Comparison of ENCODE assay signal across 14 cellular contexts in genomic region chr9:111891910-111892499, GRCh38. TPM values are rescaled to one million over a fixed set of nuclear protein-coding genes. Genes with fewer than 3 reads are reported as not detected.
A peak's percentile ranks its signal among the peaks of the same experiment; 100 is the strongest.
DNase-seq lines count a peak whose midpoint lies in the region; ATAC-seq and TF ChIP-seq lines count a peak whose summit lies in the region.
"Had no signal": no experiment of that assay in that cellular context is flagged by ENCODE, and none has a peak within 500 bp of the region (broad histone marks: within the 10 kb centered on the region; RNA-seq: fewer than 3 reads in every experiment).

No MANE protein-coding gene starts in this region.

- DNase-seq in CD8-positive, alpha-beta T cell = no peak
- peak; percentile 59 for DNase-seq in HCT116 (ENCODE audit: low read depth, low spot score)
- peak; percentile 75 for DNase-seq in RWPE1 (ENCODE audit: low spot score)
- no peak for DNase-seq in left cardiac atrium
- DNase-seq in NCI-H187 (lab: John Stamatoyannopoulos, UW) = no peak
- DNase-seq in NK-92 (lab: John Stamatoyannopoulos, UW; ENCODE audit: unreplicated experiment) = no peak
- DNase-seq: activated CD4-positive, alpha-beta T cell treated with anti-CD3 and anti-CD28 coated beads for 36 hours; body of pancreas; DMS79; glutamatergic neuron; NCI-H524 treated with DMSO at 0.1 percent for 48 hours had no signal

- RAD21 ChIA-PET in HCT116 (lab: Charles Lee; ENCODE audit: low non-redundant PET in 1 of 2, low total read pairs in 2 of 2, uncharacterized antibody in 2 of 2, unreplicated experiment in 2 of 2) = interaction anchor here (0.7 kb wide), 4 partner anchors 17 to 192 kb away, joined by 3 to 5 read pairs (median 4); no protein-coding TSS in a partner anchor

- H3K27ac ChIP-seq in CD8-positive, alpha-beta T cell (ENCODE audit: low read depth, low read length) = no peak overlapping the region
- peak overlapping the region; percentile 54 for H3K27ac ChIP-seq in HCT116 (ENCODE audit: low read depth, low read length)
- H3K27ac ChIP-seq in RWPE1 = no peak overlapping the region
- H3K27ac ChIP-seq in liver (ENCODE audit: low read depth in 1 of 2, low read length in 2 of 2) = no peak overlapping the region
- H3K27ac ChIP-seq: body of pancreas, neural progenitor cell had no signal

- TF ChIP-seq POLR2A in HCT116 (IDR thresholded peaks at IDR 0.05; ENCODE audit: borderline replicate concordance, extremely low read depth, insufficient read depth, insufficient read length) = no peak

- H3K4me1 Mint-ChIP-seq in CD8-positive, alpha-beta T cell (ENCODE audit: low read depth) = peaks cover 21% of the 10 kb centered on the region

- no peaks in the 10 kb centered on the region for H3K9me2 ChIP-seq in HCT116 (ENCODE audit: insufficient read depth)

- intact Hi-C loops in CD8-positive, alpha-beta T cell (cut with DNase I, micrococcal nuclease) = loop anchor here (10.0 kb wide), 4 partner anchors 257 to 863 kb away; partner anchors contain the start of genes DNAJC25 (in 2 of the 2), SNX30 (in 2 of the 2), ECPAS (in 1 of the 2) and KIAA1958 (in 1 of the 2)
- intact Hi-C loops in HCT116 (cut with micrococcal nuclease) (loop anchor here (5.0 kb wide), 1 partner anchor 295 kb away; the partner anchor contains the start of gene PTGR1), left cardiac atrium (cut with DNase I) (loop anchor here in 1 of 2 donors (10.0 kb wide), 1 partner anchor 173 kb away; no protein-coding TSS in a partner anchor)

- CTCF ChIA-PET in CD8-positive, alpha-beta T cell (lab: Charles Lee) = interaction anchor here (0.6 to 2.6 kb wide), 5 partner anchors 12 to 183 kb away, joined by 3 to 7 read pairs (median 4); no protein-coding TSS in a partner anchor
- CTCF ChIA-PET in HCT116 (lab: Charles Lee) (no interaction called here), RWPE1 (lab: Yijun Ruan, JAX) (interaction anchor here (0.6 to 1.3 kb wide), 2 partner anchors 16 to 183 kb away, joined by 3 to 12 read pairs; no protein-coding TSS in a partner anchor)

- peak; percentile 30 for ATAC-seq in CD8-positive, alpha-beta T cell
- ATAC-seq in HCT116 = peak; percentile 35
- no peak for ATAC-seq in left cardiac atrium
- ATAC-seq in GM18909 (IDR thresholded peaks at IDR 0.05; ENCODE audit: poor library complexity, unreplicated experiment) = no peak
- ATAC-seq: activated CD4-positive, alpha-beta T cell treated with anti-CD3 and anti-CD28 coated beads for 36 hours; body of pancreas had no signal

- H3K9ac ChIP-seq in HCT116 (ENCODE audit: low read length) (peak overlapping the region; percentile 36), liver (ENCODE audit: low read depth in 1 of 2, low read length in 2 of 2) (no peak overlapping the region)
- H3K9ac ChIP-seq: neural progenitor cell had no signal

- 84% methylated on average over 11 of the region's 11 CpGs for WGBS in liver

- no peak overlapping the region for H3K4me3 ChIP-seq in CD8-positive, alpha-beta T cell (ENCODE audit: low read depth, low read length)
- peak overlapping the region; percentile 8 to 29 for H3K4me3 ChIP-seq in HCT116 (replicated peaks in 1 of 2; ENCODE audit: low read depth in 1 of 2, low read length in 2 of 2)
- H3K4me3 ChIP-seq in liver (ENCODE audit: low read depth in 1 of 3, low read length in 3 of 3) = no peak overlapping the region
- H3K4me3 ChIP-seq: body of pancreas, neural progenitor cell had no signal

- H3K4me1 ChIP-seq in CD8-positive, alpha-beta T cell (ENCODE audit: insufficient read depth, low read length) = peaks cover 10% of the 10 kb centered on the region
- H3K4me1 ChIP-seq in HCT116 (ENCODE audit: control insufficient read depth in 1 of 2, insufficient read depth in 2 of 2, low read length in 2 of 2) (peaks cover 29 to 55% of the 10 kb centered on the region in 2 experiments; a peak in 3 of 4 replicates), liver (ENCODE audit: control insufficient read depth in 4 of 4, insufficient read depth in 4 of 4, low read length in 3 of 4) (peaks cover 0 to 11% (median 3%) of the 10 kb centered on the region in 4 donors)

- H3K4me2 ChIP-seq in HCT116 (ENCODE audit: low read length) = peak overlapping the region; percentile 63
- H3K4me2 ChIP-seq: neural progenitor cell had no signal

- peaks cover 1% of the 10 kb centered on the region; the same call in 1 of the 2 replicates for H3K79me2 ChIP-seq in HCT116 (ENCODE audit: insufficient read depth, low read length)

- no peaks in the 10 kb centered on the region for H3K9me3 Mint-ChIP-seq in CD8-positive, alpha-beta T cell
- H3K9me3 Mint-ChIP-seq: neural progenitor cell had no signal

- H3K4me3 Mint-ChIP-seq in CD8-positive, alpha-beta T cell = no peak overlapping the region
- H3K4me3 Mint-ChIP-seq: activated CD4-positive, alpha-beta T cell treated with anti-CD3 and anti-CD28 coated beads for 36 hours; neural progenitor cell had no signal

- POLR2A ChIA-PET in CD8-positive, alpha-beta T cell (lab: Charles Lee) = no interaction called here
- POLR2A ChIA-PET in HCT116 (lab: Charles Lee) (no interaction called here), RWPE1 (lab: Yijun Ruan, JAX; ENCODE audit: low non-redundant PET) (interaction anchor here (0.6 kb wide), 1 partner anchor 444 kb away, joined by 3 read pairs; no protein-coding TSS in a partner anchor)

- H3K27ac Mint-ChIP-seq in CD8-positive, alpha-beta T cell = no peak overlapping the region
- H3K27ac Mint-ChIP-seq: activated CD4-positive, alpha-beta T cell treated with anti-CD3 and anti-CD28 coated beads for 36 hours; neural progenitor cell had no signal

- no peaks in the 10 kb centered on the region for H3K9me3 ChIP-seq in CD8-positive, alpha-beta T cell (ENCODE audit: low read length)
- no peaks in the 10 kb centered on the region for H3K9me3 ChIP-seq in HCT116 (ENCODE audit: control insufficient read depth in 1 of 2, insufficient read depth in 1 of 2, low read depth in 1 of 2, low read length in 2 of 2)
- H3K9me3 ChIP-seq in liver (ENCODE audit: control insufficient read depth in 4 of 4, low read length in 3 of 4) = no peaks in the 10 kb centered on the region
- H3K9me3 ChIP-seq: body of pancreas had no signal

- peak overlapping the region; percentile 76 for H2AFZ ChIP-seq in HCT116 (ENCODE audit: low read depth, low read length, poor library complexity, severe bottlenecking)
- H2AFZ ChIP-seq: neural progenitor cell had no signal

- BruUV-seq in HCT116 (replicated peaks; lab: Mats Ljungman, UMichigan) = no TSS peak

- H3K36me3 Mint-ChIP-seq in CD8-positive, alpha-beta T cell = peaks cover 3% of the 10 kb centered on the region
- H3K36me3 Mint-ChIP-seq: neural progenitor cell had no signal

- no peaks in the 10 kb centered on the region for H3K36me3 ChIP-seq in CD8-positive, alpha-beta T cell (ENCODE audit: insufficient read depth, low read length)
- H3K36me3 ChIP-seq in HCT116 (ENCODE audit: control insufficient read depth in 1 of 2, insufficient read depth in 2 of 2, low read length in 2 of 2) (no peaks in the 10 kb centered on the region), liver (ENCODE audit: control insufficient read depth in 4 of 4, insufficient read depth in 3 of 4, low read depth in 1 of 4, low read length in 3 of 4) (no peaks in the 10 kb centered on the region)
- H3K36me3 ChIP-seq: neural progenitor cell had no signal

- no peaks in the 10 kb centered on the region for H4K20me1 ChIP-seq in HCT116 (ENCODE audit: insufficient read depth)

- H3K27me3 ChIP-seq in CD8-positive, alpha-beta T cell (ENCODE audit: insufficient read depth, low read length) = no peaks in the 10 kb centered on the region
- H3K27me3 ChIP-seq in HCT116 (ENCODE audit: insufficient read depth, low read length) = no peaks in the 10 kb centered on the region
- H3K27me3 ChIP-seq in liver (ENCODE audit: control insufficient read depth in 4 of 4, insufficient read depth in 4 of 4, low read length in 3 of 4) = no peaks in the 10 kb centered on the region
- H3K27me3 ChIP-seq: body of pancreas, neural progenitor cell had no signal

- no peaks in the 10 kb centered on the region for H3K27me3 Mint-ChIP-seq in CD8-positive, alpha-beta T cell (ENCODE audit: low read depth)
- H3K27me3 Mint-ChIP-seq: activated CD4-positive, alpha-beta T cell treated with anti-CD3 and anti-CD28 coated beads for 36 hours had no signal

- TF ChIP-seq CTCF in CD8-positive, alpha-beta T cell (IDR thresholded peaks at IDR 0.05) = no peak
- TF ChIP-seq CTCF in HCT116 (IDR thresholded peaks at IDR 0.05 in 2 of 3, conservative IDR thresholded peaks at IDR 0.05 in 1 of 3; ENCODE audit: borderline replicate concordance in 1 of 3, insufficient read depth in 1 of 3, low read depth in 2 of 3, low read length in 2 of 3) = no peak
- TF ChIP-seq CTCF in RWPE1 (conservative IDR thresholded peaks at IDR 0.05; ENCODE audit: low read depth) = no peak
- TF ChIP-seq CTCF in liver (IDR thresholded peaks at IDR 0.05; ENCODE audit: low read depth, low read length, missing input control) = no peak

- TF ChIP-seq RAD21 in HCT116 (IDR thresholded peaks at IDR 0.05; ENCODE audit: low read depth) (peak; percentile 2; the same call in 1 of the 2 replicates), liver (IDR thresholded peaks at IDR 0.05) (peak in 1 of 2 donors; percentile 5)

TF ChIP-seq in HCT116, 20 proteins besides CTCF, POLR2A, EP300 and RAD21 (continues in another document):
- TF ChIP-seq CBX3 (IDR thresholded peaks at IDR 0.05; ENCODE audit: low read depth) (peak; percentile 39), MAX (IDR thresholded peaks at IDR 0.05) (no peak)

TF ChIP-seq in liver, 16 proteins besides CTCF, POLR2A, EP300 and RAD21:
- TF ChIP-seq HNF4A (conservative IDR thresholded peaks at IDR 0.05) = no peak
- no peak for TF ChIP-seq FOXA2 (IDR thresholded peaks at IDR 0.05)
- TF ChIP-seq RXRA (IDR thresholded peaks at IDR 0.05) = peak; percentile 27 to 52

RNA-seq across cellular contexts. Expression of gene UGCG, which starts 4.6 kb away (rescaled TPM):
- 10 to 100 TPM; 34.0 to 35.5 TPM for total RNA-seq in CD8-positive, alpha-beta T cell
- total RNA-seq in HCT116 (2021; ENCODE audit: unreplicated experiment) (32.6 TPM), liver (10 to 100 TPM; 15.7 to 44.2 TPM), left cardiac atrium (10 to 100 TPM; 12.7 to 21.1 TPM)
- polyA plus RNA-seq in HCT116 (2012) = 12.9 and 13.2 TPM in 2 replicates
- 1 to 10 TPM; 5.2 to 8.2 TPM for polyA plus RNA-seq in liver

Comparison
In these comparisons a context has a peak if more than half of its experiments do, and no peak if none do; other contexts are left out.
1. ATAC-seq: peak in CD8-positive, alpha-beta T cell (single experiment) and HCT116 (single experiment); none in left cardiac atrium (0 of 2) and GM18909 (single experiment).
2. DNase-seq: peak in HCT116 (single experiment) and RWPE1 (single experiment); none in CD8-positive, alpha-beta T cell (0 of 7), left cardiac atrium (single experiment), NCI-H187 (0 of 2) and NK-92 (single experiment).
3. H3K4me3 ChIP-seq: peak in HCT116 (2 of 2); none in CD8-positive, alpha-beta T cell (single experiment) and liver (0 of 3).